In genomic region chr2:32212293-32212692, GRCh38 we compare ENCODE assay signal across 2 cellular contexts.
TF ChIP-seq lines count a peak whose summit lies in the region.

No MANE protein-coding gene starts in this region.

TF ChIP-seq in HCT116, 20 proteins besides CTCF, POLR2A, EP300 and RAD21:
- no peak for TF ChIP-seq ZFX (IDR thresholded peaks at IDR 0.05)
- TF ChIP-seq FOSL1 (IDR thresholded peaks at IDR 0.05; ENCODE audit: low read depth) = no peak
- TF ChIP-seq SIN3A (IDR thresholded peaks at IDR 0.05; ENCODE audit: low read depth) = no peak
- TF ChIP-seq SRF (IDR thresholded peaks at IDR 0.05; ENCODE audit: low read depth) = no peak
- TF ChIP-seq POLR2AphosphoS5 (IDR thresholded peaks at IDR 0.05; ENCODE audit: low read depth, low read length) = no peak
- no peak for TF ChIP-seq JUND (IDR thresholded peaks at IDR 0.05)
- TF ChIP-seq REST (IDR thresholded peaks at IDR 0.05; ENCODE audit: low read depth) = no peak
- no peak for TF ChIP-seq ZNF274 (IDR thresholded peaks at IDR 0.05; ENCODE audit: low read depth, low read length)
- no peak for TF ChIP-seq CBX3 (IDR thresholded peaks at IDR 0.05; ENCODE audit: low read depth)
- no peak for TF ChIP-seq YY1 (IDR thresholded peaks at IDR 0.05; ENCODE audit: extremely low read depth, insufficient replicate concordance, low read depth, low read length)
- no peak for TF ChIP-seq CEBPB (IDR thresholded peaks at IDR 0.05; ENCODE audit: low read depth)
- TF ChIP-seq ELF1 (IDR thresholded peaks at IDR 0.05; ENCODE audit: borderline replicate concordance, low read depth) = no peak
- no peak for TF ChIP-seq TCF7L2 (IDR thresholded peaks at IDR 0.05; ENCODE audit: borderline replicate concordance, extremely low read depth, insufficient read depth, insufficient read length)
- no peak for TF ChIP-seq EZH2 (IDR thresholded peaks at IDR 0.05)
- no peak for TF ChIP-seq ATF3 (IDR thresholded peaks at IDR 0.05)
- TF ChIP-seq SP1 (IDR thresholded peaks at IDR 0.05; ENCODE audit: low read depth) = no peak
- no peak for TF ChIP-seq ZBTB33 (IDR thresholded peaks at IDR 0.05; ENCODE audit: extremely low read depth, insufficient replicate concordance, low read length)
- no peak for TF ChIP-seq MAX (IDR thresholded peaks at IDR 0.05)
- TF ChIP-seq EZH2phosphoT487 (IDR thresholded peaks at IDR 0.05; ENCODE audit: borderline replicate concordance) = no peak

TF ChIP-seq in K562, 482 proteins besides CTCF, POLR2A, EP300 and RAD21:
- TF ChIP-seq ZNF347 (CRISPR knock-in tag; IDR thresholded peaks at IDR 0.05; ENCODE audit: low read depth) (no peak), ZNF518B (CRISPR knock-in tag; IDR thresholded peaks at IDR 0.05) (no peak), TRIM24 (IDR thresholded peaks at IDR 0.05) (no peak), MLX (CRISPR knock-in tag; conservative IDR thresholded peaks at IDR 0.05) (no peak), ZHX1 (conservative IDR thresholded peaks at IDR 0.05; ENCODE audit: low read length) (no peak), ZBTB2 (IDR thresholded peaks at IDR 0.05) (no peak), ZNF655 (CRISPR knock-in tag; IDR thresholded peaks at IDR 0.05) (no peak), NCOA2 (IDR thresholded peaks at IDR 0.05; ENCODE audit: partially characterized antibody in 2 of 2) (no peak), ZBTB40 (IDR thresholded peaks at IDR 0.05) (no peak), ZBTB40 (CRISPR knock-in tag; IDR thresholded peaks at IDR 0.05) (no peak), TFE3 (CRISPR knock-in tag; IDR thresholded peaks at IDR 0.05) (no peak), PML (IDR thresholded peaks at IDR 0.05; ENCODE audit: low read length) (no peak), HMGN3 (IDR thresholded peaks at IDR 0.05; ENCODE audit: borderline replicate concordance, extremely low read depth, insufficient read length, low read depth, low read length) (no peak), SREBF2 (CRISPR knock-in tag; IDR thresholded peaks at IDR 0.05) (no peak), EP400 (IDR thresholded peaks at IDR 0.05) (no peak), POLR2AphosphoS5 (IDR thresholded peaks at IDR 0.05; ENCODE audit: control insufficient read depth, insufficient read depth, low read depth, low read length) (no peak), STAG1 (CRISPR knock-in tag; IDR thresholded peaks at IDR 0.05; ENCODE audit: borderline replicate concordance) (no peak), MCM7 (IDR thresholded peaks at IDR 0.05) (no peak), HSF4 (CRISPR knock-in tag; IDR thresholded peaks at IDR 0.05; ENCODE audit: borderline replicate concordance) (no peak), ZNF384 (IDR thresholded peaks at IDR 0.05; ENCODE audit: low read depth, low read length) (no peak), MLLT1 (IDR thresholded peaks at IDR 0.05) (no peak)
